ENCODE assay signal across 25 cellular contexts in genomic region chr20:3413393-3413889, GRCh38.
"Had no signal": no experiment of that assay in that cellular context is flagged by ENCODE, and none has a peak within 500 bp of the region (broad histone marks: within the 10 kb centered on the region; RNA-seq: fewer than 3 reads in every experiment).

No MANE protein-coding gene starts in this region.

- FAIRE-seq: K562, RCC 7860 had no signal

- H3K27ac ChIP-seq: KMS-11 had no signal

- H3K9ac ChIP-seq: KMS-11, SK-N-SH had no signal

- H3K4me2 ChIP-seq: KMS-11, SK-N-SH had no signal

- DNase-seq: Kasumi-1, MM.1S, NCI-H1048, NCI-H1105, NCI-H1417, NCI-H1436 treated with DMSO at 0.1 percent for 48 hours, NCI-H1694, NCI-H187 treated with DMSO at 0.1 percent for 48 hours, NCI-H2029 treated with DMSO at 0.1 percent for 48 hours, NCI-H2171, NCI-H226, NCI-H446, NCI-H510A, NCI-H524 treated with DMSO at 0.1 percent for 48 hours, NCI-H69, NCI-H774, Right ventricle myocardium superior, RPMI8226, SIG-M5, SK-N-SH, SW 1271, T-cell had no signal

- H3K4me3 ChIP-seq: K562 had no signal

- H3K9me3 ChIP-seq: SK-N-SH had no signal

- ATAC-seq: K562, T-cell had no signal
